Comparison of ENCODE assay signal across 8 cellular contexts in genomic region chr3:9916346-9916733, GRCh38. TPM values are rescaled to one million over a fixed set of nuclear protein-coding genes. Genes with fewer than 3 reads are reported as not detected.
DNase-seq lines count a peak whose midpoint lies in the region; ATAC-seq and TF ChIP-seq lines count a peak whose summit lies in the region.

No MANE protein-coding gene starts in this region.

- no peak for DNase-seq in T-helper 17 cell
- DNase-seq in fibroblast of the aortic adventitia (ENCODE audit: low read depth), result peak; percentile 58
- no peak for DNase-seq in gastrocnemius medialis
- DNase-seq in NOMO-1 treated with DMSO at 0.1 percent for 48 hours (lab: John Stamatoyannopoulos, UW; ENCODE audit: unreplicated experiment), result no peak
- DNase-seq in left colon, result no peak
- no peak for DNase-seq in stimulated activated CD4-positive, alpha-beta T cell treated with anti-CD3 and anti-CD28 coated beads, Interleukin-15, amount 100 ng/mL, for 24 hours

- H3K27ac ChIP-seq in gastrocnemius medialis, result peak overlapping the region; percentile 85 to 95 (median 92)

- H3K4me3 ChIP-seq in fibroblast of the aortic adventitia (ENCODE audit: low read depth, low read length) (peak overlapping the region; percentile 72), gastrocnemius medialis (peak overlapping the region; percentile 59 to 85 (median 72))

- peak overlapping the region; percentile 42 for H3K9ac ChIP-seq in ES-I3 (ENCODE audit: low read depth, low read length)

- ATAC-seq in T-helper 17 cell, result no peak
- peak in 1 of 2 donors; percentile 4 for ATAC-seq in gastrocnemius medialis
- ATAC-seq in HG03039 (IDR thresholded peaks at IDR 0.05; ENCODE audit: unreplicated experiment), result no peak
- no peak for ATAC-seq in left colon

- peaks cover 11% of the 10 kb centered on the region for H3K4me1 Mint-ChIP-seq in T-helper 17 cell

- H3K4me1 ChIP-seq in ES-I3 (ENCODE audit: insufficient read depth, low read length) (peaks cover 5% of the 10 kb centered on the region; the same call in 1 of the 2 replicates), gastrocnemius medialis (peaks cover 17 to 30% of the 10 kb centered on the region in 2 donors)

- H3K9me3 ChIP-seq in ES-I3 (ENCODE audit: control insufficient read depth, insufficient read depth, low read length) (no peaks in the 10 kb centered on the region), T-helper 17 cell (ENCODE audit: control insufficient read depth, low read length, poor library complexity, severe bottlenecking) (no peaks in the 10 kb centered on the region), gastrocnemius medialis (no peaks in the 10 kb centered on the region)

- H3K27me3 ChIP-seq in gastrocnemius medialis, result no peaks in the 10 kb centered on the region

- TF ChIP-seq CTCF in fibroblast of the aortic adventitia (IDR thresholded peaks at IDR 0.05; ENCODE audit: insufficient read depth, low read length) (no peak), gastrocnemius medialis (IDR thresholded peaks at IDR 0.05 in 4 of 5, conservative IDR thresholded peaks at IDR 0.05 in 1 of 5) (no peak)

- H3K36me3 Mint-ChIP-seq in T-helper 17 cell (ENCODE audit: low read depth), result peaks cover 2% of the 10 kb centered on the region

- H3K27me3 Mint-ChIP-seq in T-helper 17 cell, result no peaks in the 10 kb centered on the region

- intact Hi-C loops in gastrocnemius medialis (cut with DNase I; ENCODE audit: low total_unique reads), result loop anchor here (2.0 to 5.0 kb wide), 2 partner anchors 54 to 114 kb away; no protein-coding TSS in a partner anchor
- intact Hi-C loops in left colon (cut with DNase I, micrococcal nuclease), result loop anchor here in 1 of 2 donors (10.0 kb wide), 1 partner anchor 62 kb away; no protein-coding TSS in a partner anchor

- peak overlapping the region; percentile 82 for H3K4me3 Mint-ChIP-seq in T-helper 17 cell

- no peak overlapping the region for H3K27ac Mint-ChIP-seq in T-helper 17 cell

- H3K36me3 ChIP-seq in ES-I3 (ENCODE audit: insufficient read depth, low read length), result no peaks in the 10 kb centered on the region
- H3K36me3 ChIP-seq in gastrocnemius medialis, result no peaks in the 10 kb centered on the region

- TF ChIP-seq POLR2A in gastrocnemius medialis (IDR thresholded peaks at IDR 0.05), result no peak

- in situ Hi-C loops in gastrocnemius medialis (cut with MboI; ENCODE audit: low sequenced_read_pairs in 4 of 4), result no loop called here

RNA-seq across cellular contexts. Expression of gene IL17RC, which starts 0.6 kb away (rescaled TPM):
- under 1 TPM; 0.47 to 0.92 TPM for total RNA-seq in T-helper 17 cell
- total RNA-seq in fibroblast of the aortic adventitia (ENCODE audit: low replicate concordance), result 47.9 and 52.2 TPM in 2 replicates
- 10 to 100 TPM; 14.8 to 67.3 (median 47.2) TPM for total RNA-seq in gastrocnemius medialis
- 10 to 100 TPM; 33.4 to 37.8 TPM for total RNA-seq in left colon

RNA-seq across cellular contexts. Expression of gene IL17RE, which starts 13.7 kb away (rescaled TPM):
- total RNA-seq in T-helper 17 cell (10 to 100 TPM; 10.1 to 12.4 TPM), fibroblast of the aortic adventitia (ENCODE audit: low replicate concordance) (1.5 and 3.1 TPM in 2 replicates), gastrocnemius medialis (1 to 10 TPM in 1 of 4 donors, under 1 TPM in 2, not detected in 1; 0.20 to 1.5 (median 0.64) TPM), left colon (10 to 100 TPM; 87.3 to 88.7 TPM)

RNA-seq across cellular contexts. Expression of gene CRELD1, which starts 17.3 kb away (rescaled TPM):
- total RNA-seq in T-helper 17 cell (10 to 100 TPM; 15.5 to 20.0 TPM), fibroblast of the aortic adventitia (ENCODE audit: low replicate concordance) (7.2 and 13.2 TPM in 2 replicates), gastrocnemius medialis (10 to 100 TPM; 31.6 to 42.3 (median 37.1) TPM), left colon (10 to 100 TPM; 18.8 to 23.8 TPM)

RNA-seq across cellular contexts. Expression of gene JAGN1, which starts 25.9 kb away (rescaled TPM):
- total RNA-seq in T-helper 17 cell, result 10 to 100 TPM; 15.4 to 17.8 TPM
- total RNA-seq in fibroblast of the aortic adventitia (ENCODE audit: low replicate concordance), result 9.8 and 25.8 TPM in 2 replicates
- total RNA-seq in gastrocnemius medialis, result 10 to 100 TPM; 42.8 to 96.4 (median 67.0) TPM
- 10 to 100 TPM; 40.9 to 41.7 TPM for total RNA-seq in left colon

RNA-seq across cellular contexts. Expression of gene PRRT3, which starts 35.9 kb away (rescaled TPM):
- total RNA-seq in T-helper 17 cell, result 1 to 10 TPM; 5.8 to 5.9 TPM
- total RNA-seq in fibroblast of the aortic adventitia (ENCODE audit: low replicate concordance), result 4.2 and 5.5 TPM in 2 replicates
- 1 to 10 TPM in 3 of 4 donors, under 1 TPM in 1; 0.92 to 7.4 (median 2.5) TPM for total RNA-seq in gastrocnemius medialis
- total RNA-seq in left colon, result 1 to 10 TPM; 1.1 to 1.2 TPM

Comparison
In these comparisons a context has a peak if more than half of its experiments do, and no peak if none do; other contexts are left out.
1. RNA of gene IL17RC, which starts 0.6 kb away (total RNA-seq): 14.8 to 67.3 TPM in gastrocnemius medialis, 47.9 to 52.2 TPM in fibroblast of the aortic adventitia and 33.4 to 37.8 TPM in left colon; 0.47 to 0.92 TPM in T-helper 17 cell; every median in the first group is over 4 times any median in the second.
2. RNA of gene IL17RE, which starts 13.7 kb away (total RNA-seq): 87.3 to 88.7 TPM in left colon; 10.1 to 12.4 TPM in T-helper 17 cell, 1.5 to 3.1 TPM in fibroblast of the aortic adventitia and 0.20 to 1.5 TPM in gastrocnemius medialis; every median in the first group is over 4 times any median in the second.